In genomic region chr7:46007194-46007593, GRCh38 we compare ENCODE assay signal across 14 cellular contexts.
"Had no signal": no experiment of that assay in that cellular context is flagged by ENCODE, and none has a peak within 500 bp of the region (broad histone marks: within the 10 kb centered on the region; RNA-seq: fewer than 3 reads in every experiment).

No MANE protein-coding gene starts in this region.

- H3K4me1 ChIP-seq: gastroesophageal sphincter, left lung, tibial nerve had no signal

- H3K36me3 ChIP-seq: gastroesophageal sphincter, heart right ventricle, left lung, tibial nerve had no signal

- H3K27me3 ChIP-seq: heart right ventricle, left lung, tibial nerve had no signal

- H3K27ac ChIP-seq: tibial nerve had no signal

- DNase-seq: activated CD4-positive, alpha-beta T cell treated with anti-CD3 and anti-CD28 coated beads, Interleukin-2, amount 10 ng/mL, durations not matched to agents 7 days and 5 days; activated CD4-positive, CD25-positive, alpha-beta regulatory T cell; activated CD8-positive, alpha-beta memory T cell treated with anti-CD3 and anti-CD28 coated beads, Interleukin-2, amount 50 U/mL, for 48 hours; activated naive CD8-positive, alpha-beta T cell treated with anti-CD3 and anti-CD28 coated beads for 36 hours; cerebellar nuclear complex; effector memory CD4-positive, alpha-beta T cell; islet precursor cell; left lung; retina; SW 1271 had no signal

- H3K4me3 ChIP-seq: gastroesophageal sphincter, heart right ventricle, left lung, tibial nerve had no signal

- ATAC-seq: gastroesophageal sphincter; natural killer cell treated with Interleukin-12 subunit alpha and Interleukin-12 subunit beta and Interleukin-15 and Interleukin-18, amount 100 ng/mL, for 72 hours had no signal
